ENCODE assay signal across 10 cellular contexts in genomic region chr7:76512941-76513816, GRCh38.
DNase-seq lines count a peak whose midpoint lies in the region; ATAC-seq and TF ChIP-seq lines count a peak whose summit lies in the region.
"Had no signal": no experiment of that assay in that cellular context is flagged by ENCODE, and none has a peak within 500 bp of the region (broad histone marks: within the 10 kb centered on the region; RNA-seq: fewer than 3 reads in every experiment).

No MANE protein-coding gene starts in this region.

- H3K27ac ChIP-seq in HEK293 (ENCODE audit: extremely low read depth, low read depth, low read length) = no peak overlapping the region
- no peak overlapping the region for H3K27ac ChIP-seq in brain microvascular endothelial cell
- H3K27ac ChIP-seq: SJSA1 had no signal

- POLR2A ChIA-PET in HEK293 (lab: Yijun Ruan, JAX) = no interaction called here

- H3K4me1 ChIP-seq in HEK293 (ENCODE audit: control insufficient read depth, insufficient read depth, low read length) = no peaks in the 10 kb centered on the region

- no peak overlapping the region for H3K4me3 ChIP-seq in HEK293 (ENCODE audit: low read depth, low read length)
- no peak overlapping the region for H3K4me3 ChIP-seq in brain microvascular endothelial cell (ENCODE audit: low read depth, low read length)
- H3K4me3 ChIP-seq: adrenal gland, SJSA1 had no signal

- no peak for ATAC-seq in GM21515 (IDR thresholded peaks at IDR 0.05; ENCODE audit: unreplicated experiment)

- in situ Hi-C loops in brain microvascular endothelial cell (cut with HindIII; ENCODE audit: low pct_ligation_motif_present, low sequenced_read_pairs) = no loop called here

- H3K4me1 Mint-ChIP-seq in nephron progenitor cell = peaks cover 4% of the 10 kb centered on the region

- no peaks in the 10 kb centered on the region for H3K36me3 Mint-ChIP-seq in nephron progenitor cell (ENCODE audit: low read depth)

- CTCF ChIA-PET in HEK293 (lab: Yijun Ruan, JAX) = no interaction called here

- TF ChIP-seq CTCF in HEK293 (tag by site-specific recombination; IDR thresholded peaks at IDR 0.05) (no peak), brain microvascular endothelial cell (IDR thresholded peaks at IDR 0.05; ENCODE audit: low read depth, low read length, missing control alignments) (peak; percentile 67), nephron progenitor cell (IDR thresholded peaks at IDR 0.05) (peak; percentile 43)

- no peaks in the 10 kb centered on the region for H3K36me3 ChIP-seq in HEK293 (ENCODE audit: control insufficient read depth in 2 of 2, insufficient read depth in 1 of 2, low read length in 2 of 2)
- no peaks in the 10 kb centered on the region for H3K36me3 ChIP-seq in brain microvascular endothelial cell (replicated peaks)
- H3K36me3 ChIP-seq: adrenal gland, SJSA1 had no signal

- no peaks in the 10 kb centered on the region for H3K9me3 ChIP-seq in HEK293 (ENCODE audit: control insufficient read depth, insufficient read depth, low read depth, low read length)
- H3K9me3 ChIP-seq: adrenal gland, SJSA1 had no signal

- H3K27me3 Mint-ChIP-seq in nephron progenitor cell (ENCODE audit: low read depth, poor library complexity) = no peaks in the 10 kb centered on the region

- no peaks in the 10 kb centered on the region for H3K9me3 Mint-ChIP-seq in nephron progenitor cell

- H3K27me3 ChIP-seq in brain microvascular endothelial cell (replicated peaks) = no peaks in the 10 kb centered on the region
- H3K27me3 ChIP-seq: adrenal gland, SJSA1 had no signal

- peak; percentile 25 for DNase-seq in COLO829 (ENCODE audit: low spot score)
- no peak for DNase-seq in brain microvascular endothelial cell
- DNase-seq in nephron progenitor cell = peak; percentile 48
- DNase-seq in NOMO-1 (lab: John Stamatoyannopoulos, UW; ENCODE audit: unreplicated experiment in 2 of 2) = no peak
- no peak for DNase-seq in HPDE6-E6E7 (ENCODE audit: extremely low spot score)
- no peak for DNase-seq in kidney glomerular epithelial cell (lab: John Stamatoyannopoulos, UW)

- no peak overlapping the region for H3K27ac Mint-ChIP-seq in nephron progenitor cell

- no peak overlapping the region for H3K4me3 Mint-ChIP-seq in nephron progenitor cell

TF ChIP-seq in HEK293, 187 proteins besides CTCF, POLR2A, EP300 and RAD21:
- TF ChIP-seq GLIS2 (tag by site-specific recombination; IDR thresholded peaks at IDR 0.05) = 0 out of 2 replicates have a peak, but pooled peaks have one; percentile 47
- no peak for TF ChIP-seq PBX3 (CRISPR knock-in tag; IDR thresholded peaks at IDR 0.05)
- TF ChIP-seq ZNF211 (tag by site-specific recombination; IDR thresholded peaks at IDR 0.05; ENCODE audit: low read depth) = no peak
- TF ChIP-seq ZNF626 (tag by site-specific recombination; IDR thresholded peaks at IDR 0.05) = no peak
- peak; percentile 88 for TF ChIP-seq ZNF223 (tag by site-specific recombination; IDR thresholded peaks at IDR 0.05)
- peak; percentile 43 for TF ChIP-seq ZIC2 (tag by site-specific recombination; IDR thresholded peaks at IDR 0.05)

Comparison
In these comparisons a context has a peak if more than half of its experiments do, and no peak if none do; other contexts are left out.
1. DNase-seq: peak in COLO829 (single experiment) and nephron progenitor cell (single experiment); none in brain microvascular endothelial cell (single experiment), NOMO-1 (0 of 2), HPDE6-E6E7 (single experiment) and kidney glomerular epithelial cell (single experiment).